30 cellular contexts compared by ENCODE assay signal in genomic region chr11:25769287-25769686, GRCh38.
DNase-seq lines count a peak whose midpoint lies in the region; ATAC-seq, FAIRE-seq and TF ChIP-seq lines count a peak whose summit lies in the region.
"Had no signal": no experiment of that assay in that cellular context is flagged by ENCODE, and none has a peak within 500 bp of the region (broad histone marks: within the 10 kb centered on the region; RNA-seq: fewer than 3 reads in every experiment).

No MANE protein-coding gene starts in this region.

- intact Hi-C loops in left colon (cut with DNase I, micrococcal nuclease): no loop called here

- no peak for FAIRE-seq in H1 (lab: Jason Lieb, UNC)
- FAIRE-seq: GM12878 had no signal

- H3K4me3 ChIP-seq in SK-N-SH (ENCODE audit: low read depth in 2 of 2, low read length in 1 of 2) (no peak overlapping the region), H1 (ENCODE audit: extremely low read depth in 1 of 4, insufficient read depth in 2 of 4, low read depth in 3 of 4, low read length in 4 of 4) (no peak overlapping the region), mesenchymal stem cell (ENCODE audit: insufficient read depth in 1 of 2, low read depth in 1 of 2, low read length in 2 of 2) (no peak overlapping the region), Peyer's patch (no peak overlapping the region)
- H3K4me3 ChIP-seq: coronary artery, GM12878, heart left ventricle, lung had no signal

- H3K23ac ChIP-seq in H1 (ENCODE audit: insufficient read length) (no peak overlapping the region), mesenchymal stem cell (ENCODE audit: low read length in 2 of 2) (no peak overlapping the region)

- TF ChIP-seq EP300 in SK-N-SH (IDR thresholded peaks at IDR 0.05; ENCODE audit: borderline replicate concordance in 1 of 2, low read depth in 1 of 2, low read length in 1 of 2) (no peak), H1 (IDR thresholded peaks at IDR 0.05; ENCODE audit: borderline replicate concordance in 1 of 2, low read depth in 2 of 2, low read length in 2 of 2) (no peak)

- H2BK120ac ChIP-seq in H1 (replicated peaks; ENCODE audit: low read depth, low read length) (no peak overlapping the region), mesenchymal stem cell (ENCODE audit: low read depth, low read length) (no peak overlapping the region)

- POLR2A ChIA-PET in SK-N-SH (lab: Yijun Ruan, JAX): no interaction called here
- POLR2A ChIA-PET in H1 (lab: Charles Lee; ENCODE audit: partially characterized antibody): interaction anchor here (0.7 kb wide), 1 partner anchor 90 kb away, joined by 3 read pairs; no protein-coding TSS in a partner anchor

- WGBS in SK-N-SH (ENCODE audit: low lambda C conversion rate): 36% methylated on average over 3 of the region's 3 CpGs
- WGBS in H1 (ENCODE audit: extremely low coverage in 1 of 2, insufficient coverage in 1 of 2, insufficient read length in 1 of 2, insufficient replicate concordance in 2 of 2, low coverage in 1 of 2, low lambda C conversion rate in 2 of 2, missing lambda C conversion rate in 1 of 2), 2 experiments: 74% methylated on average over 3 of the region's 3 CpGs; no CpG with 5 or more reads in 1 of the 2 experiments
- WGBS in mesenchymal stem cell: 14% methylated on average over 2 of the region's 3 CpGs

- H3K4ac ChIP-seq in H1 (replicated peaks; ENCODE audit: insufficient read length, low read depth, low read length) (no peak overlapping the region), mesenchymal stem cell (ENCODE audit: low read depth in 1 of 2, low read length in 2 of 2) (no peak overlapping the region)

- H4K5ac ChIP-seq in H1 (ENCODE audit: insufficient read length, low read depth, low read length): no peak overlapping the region

- no peak for ATAC-seq in left colon
- ATAC-seq: GM12878; heart left ventricle; natural killer cell treated with Interleukin-12 subunit alpha and Interleukin-12 subunit beta and Interleukin-15 and Interleukin-18, amount 100 ng/mL, for 72 hours; Panc1; stimulated activated memory B cell treated with anti-CD40 and anti-IgM and Interleukin-4, amounts not matched to agents 10 μg/mL and 1 μg/mL and 100 μg/mL, for 72 hours had no signal

- H3K27ac ChIP-seq in SK-N-SH (ENCODE audit: low read depth in 2 of 2, low read length in 1 of 2) (peak overlapping the region in 1 of 2 experiments; percentile 65; a peak in 2 of 4 replicates), H1 (ENCODE audit: low read depth, low read length) (no peak overlapping the region), mesenchymal stem cell (ENCODE audit: low read length, poor library complexity, severe bottlenecking) (no peak overlapping the region), Peyer's patch (no peak overlapping the region)
- H3K27ac ChIP-seq: coronary artery, heart left ventricle, HL-60 had no signal

- H3K9ac ChIP-seq in SK-N-SH: no peak overlapping the region
- H3K9ac ChIP-seq in H1 (replicated peaks in 1 of 4; ENCODE audit: extremely low read depth in 1 of 4, low read depth in 3 of 4, low read length in 3 of 4): no peak overlapping the region
- no peak overlapping the region for H3K9ac ChIP-seq in mesenchymal stem cell (ENCODE audit: low read length)

- CTCF ChIA-PET in SK-N-SH (lab: Yijun Ruan, JAX) (no interaction called here), H1 (lab: Charles Lee; ENCODE audit: partially characterized antibody) (interaction anchor here (0.6 to 0.9 kb wide), 2 partner anchors 10 to 21 kb away, joined by 3 to 4 read pairs; no protein-coding TSS in a partner anchor)

- H3K9me2 ChIP-seq in SK-N-SH: no peaks in the 10 kb centered on the region

- DNase-seq in AG08396 (ENCODE audit: low spot score): peak; percentile 5
- DNase-seq in SK-N-SH: no peak
- DNase-seq in H1 (ENCODE audit: low read depth in 1 of 2, low spot score in 2 of 2): no peak
- peak; percentile 29 for DNase-seq in mesenchymal stem cell
- DNase-seq in left colon: no peak
- no peak for DNase-seq in Ammon's horn (ENCODE audit: low spot score)
- DNase-seq in activated CD4-positive, CD25-positive, alpha-beta regulatory T cell treated with anti-CD3 and anti-CD28 coated beads, Interleukin-2, amount 50 U/mL, for 72 hours: no peak
- no peak for DNase-seq in Peyer's patch
- DNase-seq: activated CD4-positive, alpha-beta T cell treated with anti-CD3 and anti-CD28 coated beads, Interleukin-2, amount 10 ng/mL, durations not matched to agents 24 days and 14 days; activated CD8-positive, alpha-beta memory T cell treated with anti-CD3 and anti-CD28 coated beads for 24 hours; AML-193; CD4-positive, alpha-beta T cell; DMS 273 treated with DMSO at 0.1 percent for 48 hours; effector memory CD4-positive, alpha-beta T cell; erythroblast; H9; heart left ventricle; kidney glomerular epithelial cell; NCI-H1417 treated with DMSO at 0.1 percent for 48 hours; NCI-H2081; NCI-H2227 treated with DMSO at 0.1 percent for 48 hours; NCI-H69; SHP77 treated with DMSO at 0.1 percent for 48 hours had no signal

- H3K4me2 ChIP-seq in SK-N-SH (peak overlapping the region; percentile 12; the same call in 1 of the 2 replicates), H1 (ENCODE audit: insufficient read depth in 1 of 2, low read depth in 2 of 2, low read length in 2 of 2) (no peak overlapping the region), mesenchymal stem cell (ENCODE audit: low read length, poor library complexity, severe bottlenecking) (no peak overlapping the region)

- H3K79me1 ChIP-seq in H1 (ENCODE audit: low read depth, low read length) (no peaks in the 10 kb centered on the region), mesenchymal stem cell (replicated peaks; ENCODE audit: low read length, poor library complexity, severe bottlenecking) (no peaks in the 10 kb centered on the region)

- H3K14ac ChIP-seq in H1 (ENCODE audit: insufficient read length) (no peak overlapping the region), mesenchymal stem cell (ENCODE audit: low read length in 2 of 2) (no peak overlapping the region)

- TF ChIP-seq RAD21 in SK-N-SH (IDR thresholded peaks at IDR 0.05; ENCODE audit: low read length) (no peak), H1 (IDR thresholded peaks at IDR 0.05 in 1 of 2, conservative IDR thresholded peaks at IDR 0.05 in 1 of 2; ENCODE audit: low read depth in 2 of 2, low read length in 2 of 2) (no peak)

- no peak overlapping the region; the same call in 1 of the 2 replicates for H2AFZ ChIP-seq in SK-N-SH (ENCODE audit: low read depth)
- H2AFZ ChIP-seq in H1 (ENCODE audit: low read length): 0 out of 2 replicates have a peak overlapping the region, but pooled peaks have one; percentile 0
- H2AFZ ChIP-seq in mesenchymal stem cell (ENCODE audit: low read depth, low read length): no peak overlapping the region

- H3F3A ChIP-seq in SK-N-SH (replicated peaks; ENCODE audit: insufficient read depth): peaks cover 5% of the 10 kb centered on the region

- H3K79me2 ChIP-seq in SK-N-SH (ENCODE audit: insufficient read depth) (no peaks in the 10 kb centered on the region), H1 (ENCODE audit: control insufficient read depth in 1 of 2, insufficient read depth in 2 of 2, low read length in 2 of 2) (no peaks in the 10 kb centered on the region)

- H3K36me3 ChIP-seq in SK-N-SH (replicated peaks in 1 of 2; ENCODE audit: control insufficient read depth in 1 of 2, insufficient read depth in 2 of 2, low read length in 1 of 2): no peaks in the 10 kb centered on the region
- no peaks in the 10 kb centered on the region for H3K36me3 ChIP-seq in H1 (ENCODE audit: control insufficient read depth in 2 of 4, insufficient read depth in 4 of 4, low read length in 3 of 4)
- H3K36me3 ChIP-seq in mesenchymal stem cell (ENCODE audit: control insufficient read depth in 1 of 2, insufficient read depth in 2 of 2, low read depth in 1 of 2, low read length in 2 of 2): no peaks in the 10 kb centered on the region
- no peaks in the 10 kb centered on the region for H3K36me3 ChIP-seq in Peyer's patch
- H3K36me3 ChIP-seq: heart left ventricle had no signal

- TF ChIP-seq CTCF in SK-N-SH (IDR thresholded peaks at IDR 0.05): no peak
- TF ChIP-seq CTCF in H1 (IDR thresholded peaks at IDR 0.05; ENCODE audit: control extremely low read depth in 1 of 3, insufficient read depth in 1 of 3, low read depth in 1 of 3, low read length in 3 of 3): no peak
- TF ChIP-seq CTCF in Peyer's patch (IDR thresholded peaks at IDR 0.05): no peak

- H2BK15ac ChIP-seq in H1 (ENCODE audit: low read length) (no peak overlapping the region), mesenchymal stem cell (ENCODE audit: low read depth, poor library complexity, severe bottlenecking) (no peak overlapping the region)

- no peak overlapping the region for H3K56ac ChIP-seq in H1 (replicated peaks; ENCODE audit: insufficient read length, low read depth, low read length)

- H3K18ac ChIP-seq in H1 (ENCODE audit: extremely low read depth, low read length): no peak overlapping the region
- no peak overlapping the region for H3K18ac ChIP-seq in mesenchymal stem cell (ENCODE audit: low read depth in 1 of 2, low read length in 2 of 2)

- H3K9me3 ChIP-seq in SK-N-SH (no peaks in the 10 kb centered on the region), H1 (ENCODE audit: insufficient read depth in 2 of 2, low read depth in 1 of 2, low read length in 1 of 2) (no peaks in the 10 kb centered on the region), mesenchymal stem cell (ENCODE audit: control insufficient read depth, low read length) (no peaks in the 10 kb centered on the region), Peyer's patch (no peaks in the 10 kb centered on the region)
- H3K9me3 ChIP-seq: heart left ventricle had no signal

- no peak overlapping the region for H2BK12ac ChIP-seq in H1 (ENCODE audit: low read depth, low read length)
- no peak overlapping the region for H2BK12ac ChIP-seq in mesenchymal stem cell (ENCODE audit: low read length in 2 of 2)

- no peak overlapping the region for H4K8ac ChIP-seq in H1 (ENCODE audit: extremely low read depth, insufficient read depth, low read length)
- no peak overlapping the region for H4K8ac ChIP-seq in mesenchymal stem cell (ENCODE audit: low read length)

- no peak overlapping the region for H4K91ac ChIP-seq in H1 (replicated peaks; ENCODE audit: insufficient read length, low read length)
- no peak overlapping the region for H4K91ac ChIP-seq in mesenchymal stem cell (ENCODE audit: low read length)

- no peak overlapping the region for H2AK5ac ChIP-seq in H1 (ENCODE audit: low read depth, low read length)
- H2AK5ac ChIP-seq in mesenchymal stem cell (ENCODE audit: low read length, severe bottlenecking): no peak overlapping the region

- TF ChIP-seq POLR2A in H1 (IDR thresholded peaks at IDR 0.05; ENCODE audit: control extremely low read depth in 1 of 2, low read depth in 2 of 2, low read length in 2 of 2) (no peak), Peyer's patch (IDR thresholded peaks at IDR 0.05) (no peak)

- H3K4me1 ChIP-seq in SK-N-SH (ENCODE audit: control insufficient read depth in 1 of 2, insufficient read depth in 2 of 2, low read depth in 1 of 2, low read length in 1 of 2): peaks cover 0 to 4% of the 10 kb centered on the region in 2 experiments; a peak in 2 of 4 replicates
- H3K4me1 ChIP-seq in H1 (replicated peaks in 1 of 4; ENCODE audit: control insufficient read depth in 3 of 4, insufficient read depth in 4 of 4, low read length in 3 of 4): no peaks in the 10 kb centered on the region
- H3K4me1 ChIP-seq in mesenchymal stem cell (ENCODE audit: control insufficient read depth, insufficient read depth, low read depth, low read length): no peaks in the 10 kb centered on the region
- no peaks in the 10 kb centered on the region for H3K4me1 ChIP-seq in Peyer's patch
- H3K4me1 ChIP-seq: heart left ventricle had no signal

- H3K23me2 ChIP-seq in H1 (ENCODE audit: low read depth, low read length): no peaks in the 10 kb centered on the region

- no peak overlapping the region for H2BK20ac ChIP-seq in H1 (ENCODE audit: low read length)

- no peaks in the 10 kb centered on the region for H3K27me3 ChIP-seq in SK-N-SH (ENCODE audit: insufficient read depth)
- no peaks in the 10 kb centered on the region for H3K27me3 ChIP-seq in H1 (replicated peaks in 1 of 4; ENCODE audit: control insufficient read depth in 3 of 4, extremely low read depth in 1 of 4, insufficient read depth in 3 of 4, low read length in 3 of 4)
- no peaks in the 10 kb centered on the region for H3K27me3 ChIP-seq in mesenchymal stem cell (ENCODE audit: control insufficient read depth in 1 of 2, insufficient read depth in 1 of 2, low read length in 2 of 2)
- H3K27me3 ChIP-seq in Peyer's patch: no peaks in the 10 kb centered on the region
- H3K27me3 ChIP-seq: heart left ventricle had no signal

- no peak overlapping the region for H2BK5ac ChIP-seq in H1 (ENCODE audit: low read depth, low read length)
- H2BK5ac ChIP-seq in mesenchymal stem cell (ENCODE audit: low read depth, low read length, poor library complexity, severe bottlenecking): no peak overlapping the region

- no peaks in the 10 kb centered on the region for H4K20me1 ChIP-seq in SK-N-SH (ENCODE audit: insufficient read depth)
- no peaks in the 10 kb centered on the region for H4K20me1 ChIP-seq in H1 (replicated peaks in 1 of 2; ENCODE audit: control insufficient read depth in 1 of 2, insufficient read depth in 2 of 2, low read length in 2 of 2)

Comparison
In these comparisons a context has a peak if more than half of its experiments do, and no peak if none do; other contexts are left out.
1. DNase-seq: peak in AG08396 (single experiment) and mesenchymal stem cell (single experiment); none in SK-N-SH (single experiment), H1 (0 of 2), left colon (0 of 2), Ammon's horn (single experiment), activated CD4-positive, CD25-positive, alpha-beta regulatory T cell treated with anti-CD3 and anti-CD28 coated beads, Interleukin-2, amount 50 U/mL, for 72 hours (single experiment) and Peyer's patch (0 of 3).